In genomic region chr16:30186782-30187555, GRCh38 we compare ENCODE assay signal across 8 cellular contexts. TPM values are rescaled to one million over a fixed set of nuclear protein-coding genes. Genes with fewer than 3 reads are reported as not detected.
DNase-seq lines count a peak whose midpoint lies in the region; ATAC-seq and TF ChIP-seq lines count a peak whose summit lies in the region.

No MANE protein-coding gene starts in this region.

- intact Hi-C loops in activated CD4-positive, alpha-beta T cell treated with anti-CD3 and anti-CD28 coated beads, Interleukin-2, amount 10 ng/mL, durations not matched to agents 24 days and 14 days (cut with micrococcal nuclease), result no loop called here

- peak overlapping the region; percentile 98 for H3K27ac Mint-ChIP-seq in activated CD4-positive, alpha-beta T cell treated with anti-CD3 and anti-CD28 coated beads, Interleukin-2, amount 10 ng/mL, durations not matched to agents 24 days and 14 days

- H3K4me1 Mint-ChIP-seq in activated CD4-positive, alpha-beta T cell treated with anti-CD3 and anti-CD28 coated beads, Interleukin-2, amount 10 ng/mL, durations not matched to agents 24 days and 14 days, result peaks cover 23% of the 10 kb centered on the region

- no peak for DNase-seq in AG09309 (ENCODE audit: low read depth)
- DNase-seq in HL-60 (ENCODE audit: low read depth in 1 of 2, low spot score in 1 of 2), result peak; percentile 80 to 87
- peak; percentile 96 for DNase-seq in activated CD4-positive, alpha-beta T cell treated with anti-CD3 and anti-CD28 coated beads, Interleukin-2, amount 10 ng/mL, durations not matched to agents 24 days and 14 days
- DNase-seq in choroid plexus epithelial cell (ENCODE audit: low read depth), result peak; percentile 37
- peak; percentile 66 for DNase-seq in lung (ENCODE audit: low spot score)
- DNase-seq in stimulated activated CD8-positive, alpha-beta memory T cell treated with anti-CD3 and anti-CD28 coated beads, Interleukin-15, amount 100 ng/mL, for 48 hours (ENCODE audit: low read depth in 2 of 2), result peak; percentile 76 to 77
- no peak for DNase-seq in SHP77 treated with DMSO at 0.1 percent for 48 hours (lab: John Stamatoyannopoulos, UW)

- TF ChIP-seq CTCF in AG09309 (IDR thresholded peaks at IDR 0.05; ENCODE audit: control insufficient read depth, insufficient read depth, low read depth, low read length, missing control alignments), result peak; percentile 52
- peak; percentile 83 for TF ChIP-seq CTCF in HL-60 (IDR thresholded peaks at IDR 0.05; ENCODE audit: insufficient read depth, low read length)
- peak; percentile 74 for TF ChIP-seq CTCF in choroid plexus epithelial cell (conservative IDR thresholded peaks at IDR 0.05; ENCODE audit: low read depth, low read length)
- TF ChIP-seq CTCF in lung (IDR thresholded peaks at IDR 0.05; ENCODE audit: control extremely low read depth, extremely low read depth), result peak; percentile 44

- H3K4me3 Mint-ChIP-seq in activated CD4-positive, alpha-beta T cell treated with anti-CD3 and anti-CD28 coated beads, Interleukin-2, amount 10 ng/mL, durations not matched to agents 24 days and 14 days, result peak overlapping the region; percentile 98

- WGBS in lung, 2 donors, result 45 to 53% methylated on average over 36 of the region's 36 CpGs

- H3K27ac ChIP-seq in HL-60 (replicated peaks), result peak overlapping the region; percentile 100
- peak overlapping the region in 1 of 2 donors; percentile 61 for H3K27ac ChIP-seq in lung (ENCODE audit: low read depth in 1 of 2, low read length in 1 of 2)

- H3K27me3 Mint-ChIP-seq in activated CD4-positive, alpha-beta T cell treated with anti-CD3 and anti-CD28 coated beads, Interleukin-2, amount 10 ng/mL, durations not matched to agents 24 days and 14 days, result no peaks in the 10 kb centered on the region

- no peak for ATAC-seq in lung (ENCODE audit: insufficient read depth, low FRiP score)
- ATAC-seq in GM18861 (IDR thresholded peaks at IDR 0.05; ENCODE audit: unreplicated experiment), result no peak

- no peaks in the 10 kb centered on the region for H3K9me3 ChIP-seq in lung (ENCODE audit: control insufficient read depth in 2 of 2, insufficient read depth in 1 of 2, low read length in 1 of 2)

- H3K4me1 ChIP-seq in lung (ENCODE audit: control insufficient read depth in 2 of 2, insufficient read depth in 2 of 2, low read length in 2 of 2), result peaks cover 0 to 6% of the 10 kb centered on the region in 2 donors

- H3K36me3 ChIP-seq in lung (ENCODE audit: control insufficient read depth in 2 of 2, insufficient read depth in 2 of 2, low read length in 2 of 2), result peaks cover 0 to 4% of the 10 kb centered on the region in 2 donors

- H3K27me3 ChIP-seq in HL-60 (ENCODE audit: insufficient read depth, poor library complexity, severe bottlenecking), result no peaks in the 10 kb centered on the region
- no peaks in the 10 kb centered on the region for H3K27me3 ChIP-seq in lung (ENCODE audit: control insufficient read depth, insufficient read depth)

- H3K9me3 Mint-ChIP-seq in activated CD4-positive, alpha-beta T cell treated with anti-CD3 and anti-CD28 coated beads, Interleukin-2, amount 10 ng/mL, durations not matched to agents 24 days and 14 days, result no peaks in the 10 kb centered on the region

- H3K36me3 Mint-ChIP-seq in activated CD4-positive, alpha-beta T cell treated with anti-CD3 and anti-CD28 coated beads, Interleukin-2, amount 10 ng/mL, durations not matched to agents 24 days and 14 days (ENCODE audit: low read depth), result peaks cover 39% of the 10 kb centered on the region

- H3K4me3 ChIP-seq in AG09309 (ENCODE audit: control insufficient read depth, low read depth, low read length) (no peak overlapping the region), HL-60 (replicated peaks; ENCODE audit: insufficient read depth, low read length) (peak overlapping the region; percentile 59), choroid plexus epithelial cell (ENCODE audit: low read depth, low read length) (no peak overlapping the region), lung (no peak overlapping the region)

RNA-seq across cellular contexts. Expression of gene CORO1A, which starts 3.6 kb away (rescaled TPM):
- 748 and 758 TPM in 2 replicates for total RNA-seq in activated CD4-positive, alpha-beta T cell treated with anti-CD3 and anti-CD28 coated beads, Interleukin-2, amount 10 ng/mL, durations not matched to agents 24 days and 14 days
- total RNA-seq in lung, result 100 to 1,000 TPM in 1 of 2 donors, 10 to 100 TPM in 1; 47.7 to 143 TPM
- 100 to 1,000 TPM in 1 of 2 donors, 10 to 100 TPM in 1; 41.8 to 419 TPM for polyA plus RNA-seq in lung

RNA-seq across cellular contexts. Expression of gene BOLA2B, which starts 6.5 kb away (rescaled TPM):
- 280 and 300 TPM in 2 replicates for total RNA-seq in activated CD4-positive, alpha-beta T cell treated with anti-CD3 and anti-CD28 coated beads, Interleukin-2, amount 10 ng/mL, durations not matched to agents 24 days and 14 days
- 100 to 1,000 TPM in 1 of 2 donors, 1 to 10 TPM in 1; 9.8 to 111 TPM for total RNA-seq in lung
- 100 to 1,000 TPM; 253 to 320 TPM for polyA plus RNA-seq in lung

RNA-seq across cellular contexts. Expression of gene SLX1A, which starts 6.7 kb away (rescaled TPM):
- total RNA-seq in activated CD4-positive, alpha-beta T cell treated with anti-CD3 and anti-CD28 coated beads, Interleukin-2, amount 10 ng/mL, durations not matched to agents 24 days and 14 days, result 73.0 and 80.7 TPM in 2 replicates
- 10 to 100 TPM; 24.0 to 96.0 TPM for total RNA-seq in lung
- 10 to 100 TPM; 63.4 to 86.8 TPM for polyA plus RNA-seq in lung

RNA-seq across cellular contexts. Expression of gene SULT1A3, which starts 12.1 kb away (rescaled TPM):
- 15.6 and 24.5 TPM in 2 replicates for total RNA-seq in activated CD4-positive, alpha-beta T cell treated with anti-CD3 and anti-CD28 coated beads, Interleukin-2, amount 10 ng/mL, durations not matched to agents 24 days and 14 days
- 10 to 100 TPM; 16.3 to 22.4 TPM for total RNA-seq in lung
- polyA plus RNA-seq in lung, result 10 to 100 TPM in 1 of 2 donors, 1 to 10 TPM in 1; 8.3 to 32.8 TPM

Comparison
In these comparisons a context has a peak if more than half of its experiments do, and no peak if none do; other contexts are left out.
1. DNase-seq: peak in HL-60 (2 of 2), activated CD4-positive, alpha-beta T cell treated with anti-CD3 and anti-CD28 coated beads, Interleukin-2, amount 10 ng/mL, durations not matched to agents 24 days and 14 days (single experiment), choroid plexus epithelial cell (single experiment), lung (single experiment) and stimulated activated CD8-positive, alpha-beta memory T cell treated with anti-CD3 and anti-CD28 coated beads, Interleukin-15, amount 100 ng/mL, for 48 hours (2 of 2); none in AG09309 (single experiment) and SHP77 treated with DMSO at 0.1 percent for 48 hours (single experiment).
2. Peak in every context shown above with its lines, with median percentiles within 50 percentile points of each other: CTCF ChIP-seq.